ENCODE assay signal across 8 cellular contexts in genomic region chrX:53421772-53422090, GRCh38. TPM values are rescaled to one million over a fixed set of nuclear protein-coding genes. Genes with fewer than 3 reads are reported as not detected.
DNase-seq lines count a peak whose midpoint lies in the region; ATAC-seq, FAIRE-seq and TF ChIP-seq lines count a peak whose summit lies in the region.

No MANE protein-coding gene starts in this region.

- H3K4me1 ChIP-seq in RWPE2 (ENCODE audit: insufficient read depth, poor library complexity, severe bottlenecking) (no peaks in the 10 kb centered on the region), pancreas (peaks cover 0 to 13% (median 9%) of the 10 kb centered on the region in 3 donors)

- ATAC-seq in HG02840 (IDR thresholded peaks at IDR 0.05; ENCODE audit: low FRiP score, unreplicated experiment) (peak; percentile 5), RWPE2 (ENCODE audit: low read depth) (no peak; the same call in 2 of the 3 replicates), pancreas (peak; percentile 38 to 53 (median 44))

- H3K9me3 ChIP-seq in RWPE2 (ENCODE audit: severe bottlenecking) = no peaks in the 10 kb centered on the region
- no peaks in the 10 kb centered on the region for H3K9me3 ChIP-seq in pancreas

- no peak for TF ChIP-seq CTCF in RWPE2 (IDR thresholded peaks at IDR 0.05; ENCODE audit: poor library complexity, severe bottlenecking)
- no peak for TF ChIP-seq CTCF in epithelial cell of proximal tubule (conservative IDR thresholded peaks at IDR 0.05; ENCODE audit: low read depth, low read length)
- no peak for TF ChIP-seq CTCF in pancreas (IDR thresholded peaks at IDR 0.05)

- FAIRE-seq in pancreas (lab: Jason Lieb, UNC) = no peak

- WGBS in pancreas, 2 donors = 1% methylated on average over 15 of the region's 15 CpGs

- H3K36me3 ChIP-seq in RWPE2 (ENCODE audit: low read depth) (peaks cover 14% of the 10 kb centered on the region; the same call in 1 of the 2 replicates), pancreas (no peaks in the 10 kb centered on the region)

- H3K27ac ChIP-seq in RWPE2 (ENCODE audit: poor library complexity, severe bottlenecking) (peak overlapping the region; percentile 83), pancreas (peak overlapping the region; percentile 81 to 93 (median 88))

- H3K27me3 ChIP-seq in RWPE2 (ENCODE audit: insufficient read depth, poor library complexity, severe bottlenecking) = no peaks in the 10 kb centered on the region
- H3K27me3 ChIP-seq in pancreas = no peaks in the 10 kb centered on the region

- DNase-seq in NCI-H526 (lab: John Stamatoyannopoulos, UW) = peak; percentile 38 to 72
- DNase-seq in NCI-H526 treated with DMSO at 0.1 percent for 48 hours (lab: John Stamatoyannopoulos, UW) = no peak
- DNase-seq in RWPE2 (ENCODE audit: low spot score) = no peak
- no peak for DNase-seq in epithelial cell of proximal tubule (ENCODE audit: low read depth)
- DNase-seq in pancreas = no peak
- DNase-seq in posterior vena cava (ENCODE audit: low spot score) = no peak
- no peak for DNase-seq in activated CD4-positive, alpha-beta T cell treated with anti-CD3 and anti-CD28 coated beads for 1 hour

- H3K4me3 ChIP-seq in RWPE2 (ENCODE audit: severe bottlenecking) (peak overlapping the region; percentile 50), epithelial cell of proximal tubule (ENCODE audit: low read depth, low read length) (peak overlapping the region; percentile 76), pancreas (peak overlapping the region; percentile 77 to 95 (median 86))

- intact Hi-C loops in pancreas (cut with DNase I) (no loop called here), posterior vena cava (cut with DNase I) (no loop called here)

RNA-seq across cellular contexts. Expression of gene SMC1A, which starts 0.7 kb away (rescaled TPM):
- 40.0 and 45.1 TPM in 2 replicates for total RNA-seq in epithelial cell of proximal tubule
- 10 to 100 TPM; 17.0 to 38.2 (median 24.3) TPM for total RNA-seq in pancreas
- 1 to 10 TPM; 6.1 to 6.8 TPM for polyA plus RNA-seq in pancreas
- 10 to 100 TPM; 46.2 to 52.0 TPM for total RNA-seq in posterior vena cava

RNA-seq across cellular contexts. Expression of gene RIBC1, which starts 0.9 kb away (rescaled TPM):
- total RNA-seq in epithelial cell of proximal tubule = 0.07 and 0.92 TPM in 2 replicates
- total RNA-seq in pancreas = 1 to 10 TPM in 2 of 6 donors, under 1 TPM in 4; 0.31 to 1.2 (median 0.61) TPM
- polyA plus RNA-seq in pancreas = 1 to 10 TPM; 2.2 to 3.3 TPM
- total RNA-seq in posterior vena cava = under 1 TPM; 0.19 to 0.56 TPM

RNA-seq across cellular contexts. Expression of gene HSD17B10, which starts 12.4 kb away (rescaled TPM):
- total RNA-seq in epithelial cell of proximal tubule = 99.2 and 102 TPM in 2 replicates
- 10 to 100 TPM; 26.8 to 54.1 (median 40.2) TPM for total RNA-seq in pancreas
- 10 to 100 TPM; 29.4 to 54.7 TPM for polyA plus RNA-seq in pancreas
- 10 to 100 TPM; 67.7 to 72.7 TPM for total RNA-seq in posterior vena cava

Comparison
In these comparisons a context has a peak if more than half of its experiments do, and no peak if none do; other contexts are left out.
1. DNase-seq: peak in NCI-H526 (2 of 2); none in NCI-H526 treated with DMSO at 0.1 percent for 48 hours (single experiment), RWPE2 (single experiment), epithelial cell of proximal tubule (single experiment), pancreas (0 of 6), posterior vena cava (single experiment) and activated CD4-positive, alpha-beta T cell treated with anti-CD3 and anti-CD28 coated beads for 1 hour (single experiment).
2. Peak in every context shown above with its lines, with median percentiles within 50 percentile points of each other: H3K4me3 ChIP-seq.